Comparison of ENCODE assay signal across 33 cellular contexts in genomic region chr6:72551470-72551869, GRCh38.
DNase-seq lines count a peak whose midpoint lies in the region; FAIRE-seq and TF ChIP-seq lines count a peak whose summit lies in the region.
"Had no signal": no experiment of that assay in that cellular context is flagged by ENCODE, and none has a peak within 500 bp of the region (broad histone marks: within the 10 kb centered on the region; RNA-seq: fewer than 3 reads in every experiment).

No MANE protein-coding gene starts in this region.

- H3K9ac ChIP-seq in GM23248 = no peak overlapping the region
- H3K9ac ChIP-seq in keratinocyte (ENCODE audit: control insufficient read depth, extremely low read depth, insufficient read depth, low read length) = no peak overlapping the region
- H3K9ac ChIP-seq: neural progenitor cell had no signal

- H3F3A ChIP-seq in GM23248 (ENCODE audit: insufficient read depth) = peaks cover 47% of the 10 kb centered on the region

- no peaks in the 10 kb centered on the region for H4K20me1 ChIP-seq in GM23248 (ENCODE audit: insufficient read depth)
- H4K20me1 ChIP-seq in keratinocyte (ENCODE audit: control insufficient read depth, extremely low read depth, insufficient read depth, low read length) = no peaks in the 10 kb centered on the region

- H3K9me2 ChIP-seq in GM23248 (ENCODE audit: insufficient read depth) = no peaks in the 10 kb centered on the region

- TF ChIP-seq POLR2A in esophagus squamous epithelium (IDR thresholded peaks at IDR 0.05) = no peak

- no peak overlapping the region for H3K4me2 ChIP-seq in GM23248 (ENCODE audit: unreplicated experiment)
- no peak overlapping the region for H3K4me2 ChIP-seq in keratinocyte (ENCODE audit: control insufficient read depth, extremely low read depth, insufficient read depth, low read depth, low read length)
- H3K4me2 ChIP-seq: neural progenitor cell had no signal

- H2AFZ ChIP-seq in ACC112 (ENCODE audit: low read length, unreplicated experiment) = no peak overlapping the region
- H2AFZ ChIP-seq in GM23248 = peak overlapping the region; percentile 31; the same call in 1 of the 2 replicates
- H2AFZ ChIP-seq in keratinocyte (ENCODE audit: control insufficient read depth, low read length) = peak overlapping the region; percentile 45
- H2AFZ ChIP-seq: neural progenitor cell had no signal

- dilution Hi-C loops in keratinocyte (cut with MboI; ENCODE audit: extremely low pct_ligation_motif_present, low sequenced_read_pairs) = loop anchor here (25.0 kb wide), 1 partner anchor 114 kb away; no protein-coding TSS in a partner anchor

- FAIRE-seq in keratinocyte (lab: Jason Lieb, UNC) = no peak
- FAIRE-seq: astrocyte had no signal

- H3K4me3 ChIP-seq in ACC112 (ENCODE audit: low read depth, low read length) = no peak overlapping the region
- no peak overlapping the region for H3K4me3 ChIP-seq in GM23248
- no peak overlapping the region for H3K4me3 ChIP-seq in keratinocyte (ENCODE audit: control insufficient read depth in 2 of 3, extremely low read depth in 1 of 3, insufficient read depth in 2 of 3, low read depth in 1 of 3, low read length in 3 of 3)
- H3K4me3 ChIP-seq in esophagus squamous epithelium = no peak overlapping the region
- H3K4me3 ChIP-seq: coronary artery, neural progenitor cell, right atrium auricular region, SK-N-MC, spleen had no signal

- in situ Hi-C loops in GM23248 (cut with MboI) = no loop called here

- no peaks in the 10 kb centered on the region for H3K27me3 ChIP-seq in ACC112 (ENCODE audit: insufficient read depth, low read length)
- H3K27me3 ChIP-seq in GM23248 (replicated peaks; ENCODE audit: insufficient read depth) = no peaks in the 10 kb centered on the region
- no peaks in the 10 kb centered on the region for H3K27me3 ChIP-seq in keratinocyte (ENCODE audit: control insufficient read depth, extremely low read depth, insufficient read depth, low read length)
- H3K27me3 ChIP-seq in esophagus squamous epithelium = no peaks in the 10 kb centered on the region
- H3K27me3 ChIP-seq: neural progenitor cell, right atrium auricular region had no signal

- H3K27ac ChIP-seq in ACC112 (ENCODE audit: low read depth, low read length) (peak overlapping the region; percentile 8; the same call in 1 of the 2 replicates), GM23248 (0 out of 2 replicates have a peak overlapping the region, but pooled peaks have one; percentile 4), keratinocyte (ENCODE audit: control insufficient read depth, insufficient read depth, low read length) (no peak overlapping the region), esophagus squamous epithelium (no peak overlapping the region)
- H3K27ac ChIP-seq: coronary artery, neural progenitor cell, right atrium auricular region, SK-N-MC, spleen had no signal

- H3K4me1 ChIP-seq in ACC112 (ENCODE audit: control insufficient read depth, insufficient read depth, low read length, unreplicated experiment) (peaks cover 39% of the 10 kb centered on the region), GM23248 (ENCODE audit: insufficient read depth) (peaks cover 37% of the 10 kb centered on the region), keratinocyte (ENCODE audit: control insufficient read depth, extremely low read depth, insufficient read depth, low read length) (peaks cover 41% of the 10 kb centered on the region), esophagus squamous epithelium (peaks cover 0 to 4% (median 0%) of the 10 kb centered on the region in 3 donors)
- H3K4me1 ChIP-seq: neural progenitor cell, right atrium auricular region, spleen had no signal

- H3K79me2 ChIP-seq in ACC112 (ENCODE audit: control insufficient read depth, insufficient read depth, low read length, unreplicated experiment) (no peaks in the 10 kb centered on the region), GM23248 (ENCODE audit: insufficient read depth) (no peaks in the 10 kb centered on the region), keratinocyte (ENCODE audit: control insufficient read depth, insufficient read depth, low read length) (no peaks in the 10 kb centered on the region)

- DNase-seq in GM23248 (no peak), NCI-H345 treated with DMSO at 0.1 percent for 48 hours (lab: John Stamatoyannopoulos, UW; ENCODE audit: unreplicated experiment) (peak; percentile 12), keratinocyte (ENCODE audit: low read depth, low spot score) (no peak), NCI-H187 treated with DMSO at 0.1 percent for 48 hours (lab: John Stamatoyannopoulos, UW) (no peak), NCI-H82 treated with DMSO at 0.1 percent for 48 hours (lab: John Stamatoyannopoulos, UW; ENCODE audit: unreplicated experiment) (no peak), esophagus squamous epithelium (lab: John Stamatoyannopoulos, UW) (no peak)
- DNase-seq: activated B cell treated with CpG ODN at 0.5 μM for 24 hours; activated CD4-positive, alpha-beta T cell treated with anti-CD3 and anti-CD28 coated beads, Interleukin-2, amount 10 ng/mL, durations not matched to agents 7 days and 5 days; activated gamma-delta T cell treated with Interleukin-2 at 50 U/mL for 16 hours; activated naive CD8-positive, alpha-beta T cell treated with anti-CD3 and anti-CD28 coated beads, Interleukin-2, amount 50 U/mL, for 24 hours; activated T-cell treated with anti-CD3 and anti-CD28 coated beads, Interleukin-2, amount 50 U/mL, for 4 hours; caudate nucleus; CD8-positive, alpha-beta memory T cell; effector memory CD4-positive, alpha-beta T cell; GDM1; GOT3; islet precursor cell; left ventricle myocardium superior; mesendoderm; NCI-H1048; NCI-H1694 treated with DMSO at 0.1 percent for 48 hours; NCI-H2227 treated with DMSO at 0.1 percent for 48 hours; NCI-H82; spleen; stimulated activated CD4-positive, alpha-beta T cell treated with anti-CD3 and anti-CD28 coated beads, Interleukin-2, amount 100 ng/mL, for 24 hours; stimulated activated naive CD8-positive, alpha-beta T cell treated with anti-CD3 and anti-CD28 coated beads, Interleukin-15, Interleukin-2, amounts not matched to agents 100 U/mL and 50 U/mL, for 24 hours; T-helper 1 cell had no signal

- WGBS in GM23248 (ENCODE audit: low coverage in 1 of 2, low lambda C conversion rate in 2 of 2, missing lambda C conversion rate in 2 of 2), 2 experiments = 37 to 38% methylated on average over 3 of the region's 3 CpGs
- 65 to 87% methylated on average over 3 of the region's 3 CpGs for WGBS in esophagus squamous epithelium, 2 donors

- no peaks in the 10 kb centered on the region for H3K9me3 ChIP-seq in GM23248 (ENCODE audit: low read depth)
- no peaks in the 10 kb centered on the region for H3K9me3 ChIP-seq in keratinocyte (ENCODE audit: control insufficient read depth, low read depth, low read length)
- no peaks in the 10 kb centered on the region for H3K9me3 ChIP-seq in esophagus squamous epithelium
- H3K9me3 ChIP-seq: right atrium auricular region, spleen had no signal

- no peaks in the 10 kb centered on the region for H3K9me1 ChIP-seq in keratinocyte (ENCODE audit: control insufficient read depth, extremely low read depth, insufficient read depth, low read length)

- intact Hi-C loops in esophagus squamous epithelium (cut with DNase I) = no loop called here

- no peaks in the 10 kb centered on the region for H3K36me3 ChIP-seq in ACC112 (ENCODE audit: insufficient read depth, low read length)
- H3K36me3 ChIP-seq in GM23248 (ENCODE audit: low read depth) = no peaks in the 10 kb centered on the region
- no peaks in the 10 kb centered on the region for H3K36me3 ChIP-seq in keratinocyte (ENCODE audit: control insufficient read depth in 2 of 2, extremely low read depth in 1 of 2, insufficient read depth in 2 of 2, low read length in 2 of 2)
- H3K36me3 ChIP-seq in esophagus squamous epithelium = no peaks in the 10 kb centered on the region
- H3K36me3 ChIP-seq: neural progenitor cell, right atrium auricular region, spleen had no signal

- TF ChIP-seq CTCF in keratinocyte (optimal IDR thresholded peaks at IDR 0.05 in 1 of 3, IDR thresholded peaks at IDR 0.05 in 1 of 3, conservative IDR thresholded peaks at IDR 0.05 in 1 of 3; ENCODE audit: extremely low read depth in 1 of 3, insufficient read depth in 2 of 3, low read length in 3 of 3) (no peak), esophagus squamous epithelium (IDR thresholded peaks at IDR 0.05) (no peak)

Comparison
In these comparisons a context has a peak if more than half of its experiments do, and no peak if none do; other contexts are left out.
1. H3K27ac ChIP-seq: peak in ACC112 (single experiment) and GM23248 (single experiment); none in keratinocyte (single experiment) and esophagus squamous epithelium (0 of 4).